Comparison of ENCODE assay signal across 18 cellular contexts in genomic region chr10:78774614-78774998, GRCh38.
A peak's percentile ranks its signal among the peaks of the same experiment; 100 is the strongest.
DNase-seq lines count a peak whose midpoint lies in the region; ATAC-seq and TF ChIP-seq lines count a peak whose summit lies in the region.
"Had no signal": no experiment of that assay in that cellular context is flagged by ENCODE, and none has a peak within 500 bp of the region (broad histone marks: within the 10 kb centered on the region; RNA-seq: fewer than 3 reads in every experiment).

No MANE protein-coding gene starts in this region.

- H3K4me1 Mint-ChIP-seq in nephron progenitor cell = peaks cover 68% of the 10 kb centered on the region
- H3K4me1 Mint-ChIP-seq in activated T-helper 2 cell treated with anti-CD3 and anti-CD28 coated beads, Interferon-gamma antibody, Interleukin-2, Interleukin-4, amounts not matched to agents 10 μg/mL and 5 μg/mL and 100 μg/mL, durations not matched to agents 14 hours and 24 hours and 36 hours (ENCODE audit: low read depth) = no peaks in the 10 kb centered on the region
- H3K4me1 Mint-ChIP-seq: activated CD4-positive, alpha-beta T cell treated with anti-CD3 and anti-CD28 coated beads for 36 hours; activated naive CD8-positive, alpha-beta T cell treated with anti-CD3 and anti-CD28 coated beads, Interleukin-2, amount 50 U/mL, for 24 hours had no signal

- intact Hi-C loops in esophagus squamous epithelium (cut with DNase I) (no loop called here), thyroid gland (cut with DNase I) (no loop called here)
- intact Hi-C loops in activated T-helper 2 cell treated with anti-CD3 and anti-CD28 coated beads, Interferon-gamma antibody, Interleukin-2, Interleukin-4, amounts not matched to agents 10 μg/mL and 5 μg/mL and 100 μg/mL, durations not matched to agents 14 hours and 24 hours and 36 hours (cut with micrococcal nuclease) = no loop called here

- H3K27ac ChIP-seq in esophagus squamous epithelium = peak overlapping the region in 3 of 4 donors; percentile 48 to 55 (median 50)
- H3K27ac ChIP-seq in thyroid gland = peak overlapping the region; percentile 33 to 53 (median 41)
- H3K27ac ChIP-seq: neural progenitor cell, spleen had no signal

- peak overlapping the region; percentile 90 for H3K27ac Mint-ChIP-seq in nephron progenitor cell
- H3K27ac Mint-ChIP-seq in activated T-helper 2 cell treated with anti-CD3 and anti-CD28 coated beads, Interferon-gamma antibody, Interleukin-2, Interleukin-4, amounts not matched to agents 10 μg/mL and 5 μg/mL and 100 μg/mL, durations not matched to agents 14 hours and 24 hours and 36 hours = no peak overlapping the region
- H3K27ac Mint-ChIP-seq: activated CD4-positive, alpha-beta T cell treated with anti-CD3 and anti-CD28 coated beads for 36 hours; activated naive CD8-positive, alpha-beta T cell treated with anti-CD3 and anti-CD28 coated beads, Interleukin-2, amount 50 U/mL, for 24 hours; CD4-positive, CD25-positive, alpha-beta regulatory T cell; GM23338; neural progenitor cell; stimulated activated naive CD8-positive, alpha-beta T cell treated with anti-CD3 and anti-CD28 coated beads, Interleukin-15, Interleukin-2, amounts not matched to agents 100 ng/mL and 50 ng/mL, for 24 hours had no signal

- H3K27me3 ChIP-seq in esophagus squamous epithelium = peaks cover 0 to 6% (median 0%) of the 10 kb centered on the region in 4 donors
- no peaks in the 10 kb centered on the region for H3K27me3 ChIP-seq in thyroid gland
- H3K27me3 ChIP-seq: neural progenitor cell, spleen had no signal

- peak; percentile 35 for DNase-seq in NCI-H345 treated with DMSO at 0.1 percent for 48 hours (lab: John Stamatoyannopoulos, UW; ENCODE audit: unreplicated experiment)
- no peak for DNase-seq in NCI-H345 (lab: John Stamatoyannopoulos, UW)
- DNase-seq in esophagus squamous epithelium (lab: John Stamatoyannopoulos, UW) = no peak
- DNase-seq in nephron progenitor cell = no peak
- DNase-seq in thyroid gland = no peak
- no peak for DNase-seq in activated T-helper 2 cell treated with anti-CD3 and anti-CD28 coated beads, Interferon-gamma antibody, Interleukin-2, Interleukin-4, amounts not matched to agents 10 μg/mL and 5 μg/mL and 100 μg/mL, durations not matched to agents 14 hours and 24 hours and 36 hours (ENCODE audit: low spot score)
- DNase-seq: activated CD4-positive, alpha-beta T cell treated with anti-CD3 and anti-CD28 coated beads for 36 hours; activated naive CD8-positive, alpha-beta T cell treated with anti-CD3 and anti-CD28 coated beads, Interleukin-2, amount 50 U/mL, for 24 hours; CD4-positive, CD25-positive, alpha-beta regulatory T cell; glutamatergic neuron; MM.1S; spleen had no signal

- H3K36me3 ChIP-seq in esophagus squamous epithelium = no peaks in the 10 kb centered on the region
- H3K36me3 ChIP-seq in thyroid gland = no peaks in the 10 kb centered on the region
- H3K36me3 ChIP-seq: neural progenitor cell, spleen had no signal

- H3K9me3 ChIP-seq in esophagus squamous epithelium (no peaks in the 10 kb centered on the region), thyroid gland (no peaks in the 10 kb centered on the region)
- H3K9me3 ChIP-seq: A549, spleen had no signal

- ATAC-seq in GM21619 (IDR thresholded peaks at IDR 0.05; ENCODE audit: unreplicated experiment) = no peak
- ATAC-seq in HG03135 (IDR thresholded peaks at IDR 0.05; ENCODE audit: unreplicated experiment) = no peak
- ATAC-seq: activated CD4-positive, alpha-beta T cell treated with anti-CD3 and anti-CD28 coated beads for 36 hours; activated naive CD8-positive, alpha-beta T cell treated with anti-CD3 and anti-CD28 coated beads, Interleukin-2, amount 50 U/mL, for 24 hours had no signal

- no peaks in the 10 kb centered on the region for H3K9me3 Mint-ChIP-seq in nephron progenitor cell
- H3K9me3 Mint-ChIP-seq in activated T-helper 2 cell treated with anti-CD3 and anti-CD28 coated beads, Interferon-gamma antibody, Interleukin-2, Interleukin-4, amounts not matched to agents 10 μg/mL and 5 μg/mL and 100 μg/mL, durations not matched to agents 14 hours and 24 hours and 36 hours = no peaks in the 10 kb centered on the region
- H3K9me3 Mint-ChIP-seq: activated naive CD8-positive, alpha-beta T cell treated with anti-CD3 and anti-CD28 coated beads, Interleukin-2, amount 50 U/mL, for 24 hours; CD4-positive, CD25-positive, alpha-beta regulatory T cell; GM23338; neural progenitor cell; stimulated activated naive CD8-positive, alpha-beta T cell treated with anti-CD3 and anti-CD28 coated beads, Interleukin-15, Interleukin-2, amounts not matched to agents 100 ng/mL and 50 ng/mL, for 24 hours had no signal

- TF ChIP-seq CTCF in esophagus squamous epithelium (IDR thresholded peaks at IDR 0.05) (no peak), nephron progenitor cell (IDR thresholded peaks at IDR 0.05) (no peak), thyroid gland (IDR thresholded peaks at IDR 0.05) (no peak)

- no peak for TF ChIP-seq POLR2A in esophagus squamous epithelium (IDR thresholded peaks at IDR 0.05)
- no peak for TF ChIP-seq POLR2A in thyroid gland (IDR thresholded peaks at IDR 0.05)

- H3K27me3 Mint-ChIP-seq in nephron progenitor cell (ENCODE audit: low read depth, poor library complexity) = peaks cover 5% of the 10 kb centered on the region
- no peaks in the 10 kb centered on the region for H3K27me3 Mint-ChIP-seq in activated T-helper 2 cell treated with anti-CD3 and anti-CD28 coated beads, Interferon-gamma antibody, Interleukin-2, Interleukin-4, amounts not matched to agents 10 μg/mL and 5 μg/mL and 100 μg/mL, durations not matched to agents 14 hours and 24 hours and 36 hours (ENCODE audit: low read depth)
- H3K27me3 Mint-ChIP-seq: activated CD4-positive, alpha-beta T cell treated with anti-CD3 and anti-CD28 coated beads for 36 hours; activated naive CD8-positive, alpha-beta T cell treated with anti-CD3 and anti-CD28 coated beads, Interleukin-2, amount 50 U/mL, for 24 hours; CD4-positive, CD25-positive, alpha-beta regulatory T cell; stimulated activated naive CD8-positive, alpha-beta T cell treated with anti-CD3 and anti-CD28 coated beads, Interleukin-15, Interleukin-2, amounts not matched to agents 100 ng/mL and 50 ng/mL, for 24 hours had no signal

- 65 to 67% methylated on average over 4 of the region's 6 CpGs for WGBS in esophagus squamous epithelium, 2 donors
- 82 to 83% methylated on average over 6 of the region's 6 CpGs for WGBS in thyroid gland, 2 donors

- H3K4me3 ChIP-seq in esophagus squamous epithelium (no peak overlapping the region), thyroid gland (replicated peaks in 1 of 3) (no peak overlapping the region)
- H3K4me3 ChIP-seq: A549, GM23338, neural progenitor cell, spleen had no signal

- H3K4me1 ChIP-seq in esophagus squamous epithelium (peaks cover 0 to 48% (median 10%) of the 10 kb centered on the region in 3 donors), thyroid gland (peaks cover 15 to 24% of the 10 kb centered on the region in 2 donors)
- H3K4me1 ChIP-seq: neural progenitor cell had no signal

- H3K36me3 Mint-ChIP-seq in nephron progenitor cell (ENCODE audit: low read depth) = no peaks in the 10 kb centered on the region
- H3K36me3 Mint-ChIP-seq in activated T-helper 2 cell treated with anti-CD3 and anti-CD28 coated beads, Interferon-gamma antibody, Interleukin-2, Interleukin-4, amounts not matched to agents 10 μg/mL and 5 μg/mL and 100 μg/mL, durations not matched to agents 14 hours and 24 hours and 36 hours (ENCODE audit: low read depth) = no peaks in the 10 kb centered on the region
- H3K36me3 Mint-ChIP-seq: CD4-positive, CD25-positive, alpha-beta regulatory T cell; neural progenitor cell had no signal

- no peak overlapping the region for H3K4me3 Mint-ChIP-seq in nephron progenitor cell
- H3K4me3 Mint-ChIP-seq in activated T-helper 2 cell treated with anti-CD3 and anti-CD28 coated beads, Interferon-gamma antibody, Interleukin-2, Interleukin-4, amounts not matched to agents 10 μg/mL and 5 μg/mL and 100 μg/mL, durations not matched to agents 14 hours and 24 hours and 36 hours (ENCODE audit: low read depth) = no peak overlapping the region
- H3K4me3 Mint-ChIP-seq: activated CD4-positive, alpha-beta T cell treated with anti-CD3 and anti-CD28 coated beads for 36 hours; activated naive CD8-positive, alpha-beta T cell treated with anti-CD3 and anti-CD28 coated beads, Interleukin-2, amount 50 U/mL, for 24 hours; CD4-positive, CD25-positive, alpha-beta regulatory T cell; GM23338; neural progenitor cell; stimulated activated naive CD8-positive, alpha-beta T cell treated with anti-CD3 and anti-CD28 coated beads, Interleukin-15, Interleukin-2, amounts not matched to agents 100 ng/mL and 50 ng/mL, for 24 hours had no signal
